20 cellular contexts compared by ENCODE assay signal in genomic region chr12:6053541-6053940, GRCh38.
DNase-seq lines count a peak whose midpoint lies in the region; ATAC-seq and TF ChIP-seq lines count a peak whose summit lies in the region.
"Had no signal": no experiment of that assay in that cellular context is flagged by ENCODE, and none has a peak within 500 bp of the region (broad histone marks: within the 10 kb centered on the region; RNA-seq: fewer than 3 reads in every experiment).

No MANE protein-coding gene starts in this region.

- H3K36me3 Mint-ChIP-seq in Calu3 (ENCODE audit: insufficient read depth, unreplicated experiment) (no peaks in the 10 kb centered on the region), osteocyte (ENCODE audit: unreplicated experiment) (no peaks in the 10 kb centered on the region)
- H3K36me3 Mint-ChIP-seq: activated CD8-positive, alpha-beta memory T cell treated with anti-CD3 and anti-CD28 coated beads, Interleukin-2, amount 10 ng/mL, durations not matched to agents 7 days and 5 days; memory B cell had no signal

- no peaks in the 10 kb centered on the region for H3K9me3 ChIP-seq in body of pancreas
- H3K9me3 ChIP-seq: BE2C had no signal

- ATAC-seq in body of pancreas (peak; percentile 77), left ventricle myocardium superior (peak; percentile 40)
- ATAC-seq: activated CD4-positive, CD25-positive, alpha-beta regulatory T cell treated with anti-CD3 and anti-CD28 coated beads, Interleukin-2, amount 50 U/mL, for 24 hours; activated CD8-positive, alpha-beta memory T cell treated with anti-CD3 and anti-CD28 coated beads, Interleukin-2, amount 10 ng/mL, durations not matched to agents 7 days and 5 days; sciatic nerve had no signal

- CTCF ChIA-PET in Calu3 (lab: Charles Lee): interaction anchor here (0.5 to 1.2 kb wide), 3 partner anchors 14 to 230 kb away, joined by 3 to 5 read pairs (median 5); no protein-coding TSS in a partner anchor

- DNase-seq in Calu3 (peak; percentile 25), body of pancreas (peak in 1 of 4 donors; percentile 51), left ventricle myocardium superior (no peak), osteocyte (ENCODE audit: extremely low spot score, unreplicated experiment) (no peak), NAMALWA (ENCODE audit: low spot score) (no peak), NCI-H1694 treated with DMSO at 0.1 percent for 48 hours (lab: John Stamatoyannopoulos, UW) (no peak), caudate nucleus (lab: John Stamatoyannopoulos, UW) (no peak)
- no peak for DNase-seq in stimulated activated CD4-positive, alpha-beta T cell treated with anti-CD3 and anti-CD28 coated beads, Interleukin-2, amount 100 ng/mL, for 48 hours
- DNase-seq: activated CD8-positive, alpha-beta memory T cell treated with anti-CD3 and anti-CD28 coated beads, Interleukin-2, amount 10 ng/mL, durations not matched to agents 7 days and 5 days; activated effector memory CD4-positive, alpha-beta T cell treated with Interleukin-2 at 50 U/mL for 16 hours; amniotic stem cell; BE2C; NCI-H1105; NCI-H2171 treated with DMSO at 0.1 percent for 48 hours; substantia nigra had no signal

- TF ChIP-seq CTCF in Calu3 (IDR thresholded peaks at IDR 0.05; ENCODE audit: unreplicated experiment) (no peak), body of pancreas (IDR thresholded peaks at IDR 0.05) (peak in 2 of 7 experiments; percentile 5 to 7), osteocyte (IDR thresholded peaks at IDR 0.05) (peak; percentile 12)

- no peaks in the 10 kb centered on the region for H3K36me3 ChIP-seq in body of pancreas (replicated peaks in 1 of 2; ENCODE audit: insufficient read depth in 1 of 2, low read depth in 2 of 2)
- H3K36me3 ChIP-seq: BE2C had no signal

- intact Hi-C loops in Calu3 (cut with micrococcal nuclease; ENCODE audit: unreplicated experiment) (no loop called here), body of pancreas (cut with DNase I) (no loop called here), left ventricle myocardium superior (cut with micrococcal nuclease) (no loop called here)

- WGBS in body of pancreas, 2 donors: 45 to 68% methylated on average over 4 of the region's 4 CpGs

- H3K27me3 Mint-ChIP-seq in Calu3 (ENCODE audit: unreplicated experiment) (peaks cover 18% of the 10 kb centered on the region), osteocyte (ENCODE audit: unreplicated experiment) (no peaks in the 10 kb centered on the region)

- H3K9me3 Mint-ChIP-seq in Calu3 (ENCODE audit: low read depth, unreplicated experiment): no peaks in the 10 kb centered on the region
- H3K9me3 Mint-ChIP-seq in osteocyte (ENCODE audit: unreplicated experiment): no peaks in the 10 kb centered on the region
- H3K9me3 Mint-ChIP-seq: dendritic cell treated with granulocyte-macrophage colony-stimulating factor and Interleukin-4, amounts not matched to agents 40 ng/mL and 50 ng/mL, for 4 days; memory B cell; neural crest cell had no signal

- H3K27ac Mint-ChIP-seq in Calu3 (ENCODE audit: unreplicated experiment): no peak overlapping the region
- H3K27ac Mint-ChIP-seq in osteocyte (ENCODE audit: unreplicated experiment): peak overlapping the region; percentile 85
- H3K27ac Mint-ChIP-seq: activated CD8-positive, alpha-beta memory T cell treated with anti-CD3 and anti-CD28 coated beads, Interleukin-2, amount 10 ng/mL, durations not matched to agents 7 days and 5 days; dendritic cell treated with granulocyte-macrophage colony-stimulating factor and Interleukin-4, amounts not matched to agents 40 ng/mL and 50 ng/mL, for 4 days; memory B cell had no signal

- no peak overlapping the region for H3K4me3 Mint-ChIP-seq in Calu3 (ENCODE audit: low read depth, unreplicated experiment)
- no peak overlapping the region for H3K4me3 Mint-ChIP-seq in osteocyte (ENCODE audit: unreplicated experiment)
- H3K4me3 Mint-ChIP-seq: activated CD8-positive, alpha-beta memory T cell treated with anti-CD3 and anti-CD28 coated beads, Interleukin-2, amount 10 ng/mL, durations not matched to agents 7 days and 5 days; dendritic cell treated with granulocyte-macrophage colony-stimulating factor and Interleukin-4, amounts not matched to agents 40 ng/mL and 50 ng/mL, for 4 days; memory B cell; neural crest cell had no signal

- H3K4me1 ChIP-seq in body of pancreas: peaks cover 8% of the 10 kb centered on the region
- H3K4me1 ChIP-seq: BE2C had no signal

- no peaks in the 10 kb centered on the region for H3K4me1 Mint-ChIP-seq in Calu3 (ENCODE audit: low read depth, unreplicated experiment)
- H3K4me1 Mint-ChIP-seq in osteocyte (ENCODE audit: unreplicated experiment): peaks cover 44% of the 10 kb centered on the region
- H3K4me1 Mint-ChIP-seq: activated CD8-positive, alpha-beta memory T cell treated with anti-CD3 and anti-CD28 coated beads, Interleukin-2, amount 10 ng/mL, durations not matched to agents 7 days and 5 days; memory B cell had no signal

- no peak for TF ChIP-seq POLR2A in body of pancreas (IDR thresholded peaks at IDR 0.05)

- H3K4me3 ChIP-seq in body of pancreas: no peak overlapping the region

- no TSS peak for BruUV-seq in Calu3 (replicated peaks; lab: Mats Ljungman, UMichigan)

- no peaks in the 10 kb centered on the region for H3K27me3 ChIP-seq in body of pancreas
- H3K27me3 ChIP-seq: BE2C had no signal

- H3K27ac ChIP-seq in body of pancreas: peak overlapping the region in 1 of 4 donors; percentile 37
- H3K27ac ChIP-seq in caudate nucleus (ENCODE audit: low read depth, low read length): no peak overlapping the region
